ENCODE assay signal across 9 cellular contexts in the genomic region with DNA sequence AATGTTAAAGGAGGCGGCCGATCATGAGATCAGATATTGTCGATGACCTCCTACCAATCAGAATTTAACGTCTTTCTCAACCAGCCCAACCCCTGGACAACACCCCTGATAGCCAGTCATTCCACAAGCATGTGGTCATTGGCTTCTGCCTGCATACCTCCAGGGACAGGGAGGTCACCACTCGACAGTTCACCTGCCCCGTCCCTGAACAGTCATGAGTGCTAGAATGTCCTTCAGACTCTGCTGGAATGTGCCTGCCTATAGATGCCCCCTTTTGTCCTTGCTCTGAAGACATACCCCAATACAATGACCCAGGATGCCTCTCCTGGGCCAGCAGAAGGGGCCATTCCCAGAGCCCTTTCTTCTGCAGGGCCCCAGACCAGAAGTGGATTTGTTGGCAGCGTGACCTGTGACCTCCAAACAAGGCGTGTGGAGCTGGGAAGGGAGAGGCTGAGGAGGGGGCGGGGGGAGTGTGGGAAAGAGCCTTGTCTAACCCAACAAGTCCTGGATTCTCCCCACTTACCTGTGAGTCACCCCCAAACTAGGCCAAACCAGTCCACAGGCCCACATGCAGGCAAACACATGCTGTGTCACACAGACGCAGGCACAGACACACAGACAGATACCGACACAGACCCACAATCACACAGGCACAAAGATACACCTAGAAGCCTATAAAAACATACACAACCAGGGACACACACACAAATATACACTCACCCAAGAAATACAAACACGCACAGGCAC. TPM values are rescaled to one million over a fixed set of nuclear protein-coding genes. Genes with fewer than 3 reads are reported as not detected.
DNase-seq lines count a peak whose midpoint lies in the region; ATAC-seq and TF ChIP-seq lines count a peak whose summit lies in the region.
"Had no signal": no experiment of that assay in that cellular context is flagged by ENCODE, and none has a peak within 500 bp of the region (broad histone marks: within the 10 kb centered on the region; RNA-seq: fewer than 3 reads in every experiment).

No MANE protein-coding gene starts in this region.

- in situ Hi-C loops in Caki2 (cut with HindIII; ENCODE audit: low pct_unique_long_range_greater_than_20kb, low sequenced_read_pairs): no loop called here

- no peak overlapping the region for H3K9ac ChIP-seq in Karpas-422 (ENCODE audit: low read length)
- H3K9ac ChIP-seq: parathyroid adenoma had no signal

- H3K27ac Mint-ChIP-seq in activated naive CD8-positive, alpha-beta T cell treated with anti-CD3 and anti-CD28 coated beads for 36 hours: no peak overlapping the region

- TF ChIP-seq CTCF in RWPE1 (conservative IDR thresholded peaks at IDR 0.05; ENCODE audit: low read depth): no peak
- TF ChIP-seq CTCF in left lung (IDR thresholded peaks at IDR 0.05): no peak

- CTCF ChIA-PET in RWPE1 (lab: Yijun Ruan, JAX): no interaction called here

- no peaks in the 10 kb centered on the region for H3K27me3 Mint-ChIP-seq in activated naive CD8-positive, alpha-beta T cell treated with anti-CD3 and anti-CD28 coated beads for 36 hours

- peak overlapping the region; percentile 53 for H3K27ac ChIP-seq in RWPE1
- no peak overlapping the region for H3K27ac ChIP-seq in left lung
- no peak overlapping the region for H3K27ac ChIP-seq in Karpas-422 (ENCODE audit: low read length)
- H3K27ac ChIP-seq: parathyroid adenoma, SK-N-MC had no signal

- no peak overlapping the region for H3K4me3 ChIP-seq in left lung
- no peak overlapping the region for H3K4me3 ChIP-seq in Karpas-422 (ENCODE audit: low read length)
- H3K4me3 ChIP-seq: SK-N-MC had no signal

- intact Hi-C loops in left lung (cut with DNase I): no loop called here

- no peak overlapping the region for H2AFZ ChIP-seq in Karpas-422 (ENCODE audit: low read length)
- H2AFZ ChIP-seq: parathyroid adenoma had no signal

- H3K9me2 ChIP-seq in Karpas-422 (replicated peaks; ENCODE audit: insufficient read depth, low read length): no peaks in the 10 kb centered on the region

- no peaks in the 10 kb centered on the region for H4K20me1 ChIP-seq in Karpas-422 (ENCODE audit: insufficient read depth, low read depth, low read length)

- H3K9me3 ChIP-seq in left lung: no peaks in the 10 kb centered on the region
- no peaks in the 10 kb centered on the region for H3K9me3 ChIP-seq in Karpas-422 (ENCODE audit: low read length)

- no peak overlapping the region for H3K4me3 Mint-ChIP-seq in activated naive CD8-positive, alpha-beta T cell treated with anti-CD3 and anti-CD28 coated beads for 36 hours

- H3K4me1 ChIP-seq in left lung (no peaks in the 10 kb centered on the region), Karpas-422 (ENCODE audit: low read length) (no peaks in the 10 kb centered on the region)
- H3K4me1 ChIP-seq: parathyroid adenoma had no signal

- no peaks in the 10 kb centered on the region for H3K36me3 Mint-ChIP-seq in activated naive CD8-positive, alpha-beta T cell treated with anti-CD3 and anti-CD28 coated beads for 36 hours

- DNase-seq in Caki2 (ENCODE audit: low read depth) (peak; percentile 74), RWPE1 (ENCODE audit: low spot score) (peak; percentile 79), left lung (no peak), Karpas-422 (no peak), SKM-1 treated with dmso at 0.1 percent for 144 hours (lab: John Stamatoyannopoulos, UW; ENCODE audit: unreplicated experiment) (no peak)
- no peak for DNase-seq in activated naive CD8-positive, alpha-beta T cell treated with anti-CD3 and anti-CD28 coated beads for 36 hours
- DNase-seq: NCI-H2029 treated with DMSO at 0.1 percent for 48 hours had no signal

- H3K4me2 ChIP-seq in Karpas-422 (ENCODE audit: low read depth, low read length, poor library complexity, severe bottlenecking): no peak overlapping the region

- H3K9me3 Mint-ChIP-seq in activated naive CD8-positive, alpha-beta T cell treated with anti-CD3 and anti-CD28 coated beads for 36 hours: no peaks in the 10 kb centered on the region

- H3K27me3 ChIP-seq in left lung (peaks cover 0 to 10% of the 10 kb centered on the region in 2 donors), Karpas-422 (ENCODE audit: low read length) (no peaks in the 10 kb centered on the region)

- H3K36me3 ChIP-seq in left lung: no peaks in the 10 kb centered on the region
- no peaks in the 10 kb centered on the region for H3K36me3 ChIP-seq in Karpas-422 (ENCODE audit: insufficient read depth, low read length)

- POLR2A ChIA-PET in RWPE1 (lab: Yijun Ruan, JAX; ENCODE audit: low non-redundant PET): no interaction called here

- H3K4me1 Mint-ChIP-seq in activated naive CD8-positive, alpha-beta T cell treated with anti-CD3 and anti-CD28 coated beads for 36 hours: no peaks in the 10 kb centered on the region

- no peaks in the 10 kb centered on the region for H3K79me2 ChIP-seq in Karpas-422 (ENCODE audit: low read length)
- H3K79me2 ChIP-seq: parathyroid adenoma had no signal

- peak; percentile 48 for ATAC-seq in left lung

RNA-seq across cellular contexts. Expression of a gene that starts 2.2 kb away (rescaled TPM):
- total RNA-seq in Caki2 (2014; rRNA removed; shearing (Covaris generic); ENCODE audit: low replicate concordance): 13.2 TPM in 1 of 2 replicates, not detected in the other
- 1 to 10 TPM; 2.0 to 7.6 TPM for total RNA-seq in left lung
- 1 to 10 TPM; 4.9 to 5.1 TPM for total RNA-seq in activated naive CD8-positive, alpha-beta T cell treated with anti-CD3 and anti-CD28 coated beads for 36 hours
- total RNA-seq in Karpas-422 (2014; rRNA removed; shearing (Covaris generic); ENCODE audit: low replicate concordance): 1.3 TPM in 1 of 2 replicates, not detected in the other

RNA-seq across cellular contexts. Expression of a gene that starts 20.8 kb away (rescaled TPM):
- not detected in 2 replicates for total RNA-seq in Caki2 (2014; rRNA removed; shearing (Covaris generic); ENCODE audit: low replicate concordance)
- total RNA-seq in left lung: under 1 TPM; 0.47 to 0.86 TPM
- total RNA-seq in activated naive CD8-positive, alpha-beta T cell treated with anti-CD3 and anti-CD28 coated beads for 36 hours: under 1 TPM; 0.27 to 0.32 TPM
- total RNA-seq in Karpas-422 (2014; rRNA removed; shearing (Covaris generic); ENCODE audit: low replicate concordance): not detected in 2 replicates

RNA-seq across cellular contexts. Expression of a gene that starts 34.0 kb away (rescaled TPM):
- not detected in 2 replicates for total RNA-seq in Caki2 (2014; rRNA removed; shearing (Covaris generic); ENCODE audit: low replicate concordance)
- total RNA-seq in left lung: 100 to 1,000 TPM in 1 of 2 donors, 10 to 100 TPM in 1; 96.7 to 170 TPM
- total RNA-seq in activated naive CD8-positive, alpha-beta T cell treated with anti-CD3 and anti-CD28 coated beads for 36 hours: 100 to 1,000 TPM; 263 to 278 TPM
- total RNA-seq in Karpas-422 (2014; rRNA removed; shearing (Covaris generic); ENCODE audit: low replicate concordance): 614 and 735 TPM in 2 replicates

RNA-seq across cellular contexts. Expression of a gene that starts 45.3 kb away (rescaled TPM):
- total RNA-seq in Caki2 (2014; rRNA removed; shearing (Covaris generic); ENCODE audit: low replicate concordance): 4.2 and 12.1 TPM in 2 replicates
- 10 to 100 TPM; 24.0 to 43.1 TPM for total RNA-seq in left lung
- total RNA-seq in activated naive CD8-positive, alpha-beta T cell treated with anti-CD3 and anti-CD28 coated beads for 36 hours: 10 to 100 TPM; 30.5 to 31.7 TPM
- 20.7 and 56.0 TPM in 2 replicates for total RNA-seq in Karpas-422 (2014; rRNA removed; shearing (Covaris generic); ENCODE audit: low replicate concordance)

RNA-seq across cellular contexts. Expression of a gene that starts 58.9 kb away (rescaled TPM):
- total RNA-seq in Caki2 (2014; rRNA removed; shearing (Covaris generic); ENCODE audit: low replicate concordance): not detected in 2 replicates
- total RNA-seq in left lung: not detected
- total RNA-seq in activated naive CD8-positive, alpha-beta T cell treated with anti-CD3 and anti-CD28 coated beads for 36 hours: not detected
- 0.04 TPM in 1 of 2 replicates, not detected in the other for total RNA-seq in Karpas-422 (2014; rRNA removed; shearing (Covaris generic); ENCODE audit: low replicate concordance)

Comparison
In these comparisons a context has a peak if more than half of its experiments do, and no peak if none do; other contexts are left out.
1. DNase-seq: peak in Caki2 (single experiment) and RWPE1 (single experiment); none in left lung (0 of 2), activated naive CD8-positive, alpha-beta T cell treated with anti-CD3 and anti-CD28 coated beads for 36 hours (single experiment), Karpas-422 (single experiment) and SKM-1 treated with dmso at 0.1 percent for 144 hours (single experiment).
2. RNA of a gene that starts 34.0 kb away (total RNA-seq): 614 to 735 TPM in Karpas-422, 263 to 278 TPM in activated naive CD8-positive, alpha-beta T cell treated with anti-CD3 and anti-CD28 coated beads for 36 hours and 96.7 to 170 TPM in left lung; not detected in Caki2; every median in the first group is over 10 times any median in the second.